ENCODE assay signal across 8 cellular contexts in the genomic region with DNA sequence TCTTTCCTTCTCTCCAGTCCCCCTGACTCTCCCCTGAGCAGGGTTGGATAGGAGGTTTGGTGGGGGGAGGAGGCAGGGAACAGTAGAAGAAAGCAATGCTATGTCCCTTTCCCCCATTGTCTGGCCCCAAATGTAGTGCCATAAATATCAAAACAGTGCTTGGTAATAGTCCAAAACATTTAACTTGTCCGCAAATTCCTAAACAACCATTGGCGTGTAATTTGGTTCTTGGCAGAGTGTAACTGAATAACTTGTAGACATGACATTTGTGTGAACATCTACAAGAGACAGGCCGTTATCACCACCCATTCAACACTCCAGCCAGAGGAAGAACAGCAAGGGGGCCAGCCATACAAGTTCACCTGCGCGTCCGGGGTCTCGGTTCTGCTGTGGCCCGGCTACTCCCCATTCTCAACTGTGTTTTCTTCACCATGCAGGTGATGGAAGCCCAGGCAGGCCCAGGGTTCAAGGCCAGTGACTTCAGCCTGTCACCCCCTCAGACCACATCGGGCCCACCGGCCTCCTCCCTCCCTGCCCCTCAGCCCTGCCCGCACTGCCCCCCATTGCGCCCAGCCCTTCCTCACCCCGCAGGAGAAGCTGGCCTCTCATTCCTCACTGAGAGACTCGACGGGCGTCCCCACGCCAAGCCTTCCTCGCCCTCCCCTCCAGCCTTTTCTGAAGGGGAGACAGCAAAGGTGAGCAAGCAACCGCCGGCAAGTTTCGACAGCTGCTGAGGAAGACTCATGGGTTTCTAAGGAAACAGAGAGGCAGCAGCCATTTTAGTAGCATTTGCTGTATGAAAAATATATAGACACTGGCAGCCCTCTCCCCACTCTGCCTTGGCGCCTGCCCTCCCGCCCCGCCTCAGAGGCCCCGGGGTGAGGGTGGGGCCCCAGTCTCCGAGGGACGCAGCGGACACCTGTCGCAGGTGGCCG. TPM values are rescaled to one million over a fixed set of nuclear protein-coding genes. Genes with fewer than 3 reads are reported as not detected.
DNase-seq lines count a peak whose midpoint lies in the region; ATAC-seq and TF ChIP-seq lines count a peak whose summit lies in the region.

No MANE protein-coding gene starts in this region.

- H3K9me2 ChIP-seq in PC-3 (replicated peaks; ENCODE audit: low read length), result no peaks in the 10 kb centered on the region

- H3K4me3 ChIP-seq in PC-3 (ENCODE audit: low read length) (peak overlapping the region; percentile 70), esophagus squamous epithelium (peak overlapping the region; percentile 48 to 76 (median 61)), retinal pigment epithelial cell (ENCODE audit: low read length) (peak overlapping the region; percentile 38)

- H3K36me3 ChIP-seq in PC-3 (ENCODE audit: low read depth, low read length) (no peaks in the 10 kb centered on the region), esophagus squamous epithelium (no peaks in the 10 kb centered on the region)

- TF ChIP-seq POLR2A in esophagus squamous epithelium (IDR thresholded peaks at IDR 0.05), result no peak
- TF ChIP-seq POLR2A in erythroblast (IDR thresholded peaks at IDR 0.05; ENCODE audit: low read length), result no peak

- H3K27ac ChIP-seq in PC-3 (ENCODE audit: low read length) (no peak overlapping the region), esophagus squamous epithelium (peak overlapping the region in 2 of 4 donors; percentile 21 to 52)

- WGBS in esophagus squamous epithelium, 2 donors, result 42 to 43% methylated on average over 13 to 16 of the region's 30 CpGs

- H3K27me3 ChIP-seq in PC-3 (ENCODE audit: low read length), result peaks cover 9% of the 10 kb centered on the region; the same call in 1 of the 2 replicates
- H3K27me3 ChIP-seq in esophagus squamous epithelium, result peaks cover 0 to 48% (median 3%) of the 10 kb centered on the region in 4 donors

- H4K20me1 ChIP-seq in PC-3 (ENCODE audit: low read length), result no peaks in the 10 kb centered on the region

- H2AFZ ChIP-seq in PC-3 (ENCODE audit: low read length), result peak overlapping the region; percentile 86

- DNase-seq in DMS53 (lab: John Stamatoyannopoulos, UW), result peak; percentile 63
- no peak for DNase-seq in PC-3
- no peak for DNase-seq in esophagus squamous epithelium (lab: John Stamatoyannopoulos, UW)
- DNase-seq in retinal pigment epithelial cell (ENCODE audit: low read depth), result no peak
- DNase-seq in erythroblast (lab: John Stamatoyannopoulos, UW), result no peak
- DNase-seq in ureter (ENCODE audit: low spot score), result no peak

- intact Hi-C loops in PC-3 (cut with micrococcal nuclease), result no loop called here
- intact Hi-C loops in esophagus squamous epithelium (cut with DNase I), result no loop called here

- no peak for TF ChIP-seq CTCF in PC-3 (conservative IDR thresholded peaks at IDR 0.05; ENCODE audit: low read depth, low read length)
- TF ChIP-seq CTCF in esophagus squamous epithelium (IDR thresholded peaks at IDR 0.05), result no peak
- no peak for TF ChIP-seq CTCF in retinal pigment epithelial cell (conservative IDR thresholded peaks at IDR 0.05; ENCODE audit: low read depth, low read length)

- peak overlapping the region; percentile 86 for H3K4me2 ChIP-seq in PC-3 (ENCODE audit: low read length)

- POLR2A ChIA-PET in PC-3 (lab: Charles Lee; ENCODE audit: unreplicated experiment), result no interaction called here

- no peaks in the 10 kb centered on the region for H3K4me1 ChIP-seq in PC-3 (ENCODE audit: insufficient read depth, low read length)
- peaks cover 0 to 19% (median 16%) of the 10 kb centered on the region in 3 donors for H3K4me1 ChIP-seq in esophagus squamous epithelium

- H3K9me3 ChIP-seq in PC-3 (ENCODE audit: low read length) (no peaks in the 10 kb centered on the region), esophagus squamous epithelium (no peaks in the 10 kb centered on the region)

- H3K9ac ChIP-seq in PC-3 (ENCODE audit: low read length), result no peak overlapping the region

- no peaks in the 10 kb centered on the region for H3F3A ChIP-seq in PC-3 (ENCODE audit: low read length, unreplicated experiment)

- ATAC-seq in PC-3 (peak; percentile 18), HG02623 (IDR thresholded peaks at IDR 0.05; ENCODE audit: unreplicated experiment) (no peak), GM18868 (IDR thresholded peaks at IDR 0.05; ENCODE audit: unreplicated experiment) (no peak)

- no TSS peak for BruUV-seq in PC-3 (replicated peaks; lab: Mats Ljungman, UMichigan)

- no peaks in the 10 kb centered on the region for H3K79me2 ChIP-seq in PC-3 (ENCODE audit: low read length)

- CTCF ChIA-PET in PC-3 (lab: Charles Lee), result no interaction called here

RNA-seq across cellular contexts. Expression of a gene that starts 0.7 kb away (rescaled TPM):
- total RNA-seq in PC-3 (2014; rRNA removed), result 0.87 and 2.1 TPM in 2 replicates
- total RNA-seq in esophagus squamous epithelium, result 10 to 100 TPM in 1 of 4 donors, 1 to 10 TPM in 3; 2.6 to 11.1 (median 2.9) TPM
- 18.6 TPM for total RNA-seq in ureter
